Comparison of ENCODE assay signal across 14 cellular contexts in the genomic region with DNA sequence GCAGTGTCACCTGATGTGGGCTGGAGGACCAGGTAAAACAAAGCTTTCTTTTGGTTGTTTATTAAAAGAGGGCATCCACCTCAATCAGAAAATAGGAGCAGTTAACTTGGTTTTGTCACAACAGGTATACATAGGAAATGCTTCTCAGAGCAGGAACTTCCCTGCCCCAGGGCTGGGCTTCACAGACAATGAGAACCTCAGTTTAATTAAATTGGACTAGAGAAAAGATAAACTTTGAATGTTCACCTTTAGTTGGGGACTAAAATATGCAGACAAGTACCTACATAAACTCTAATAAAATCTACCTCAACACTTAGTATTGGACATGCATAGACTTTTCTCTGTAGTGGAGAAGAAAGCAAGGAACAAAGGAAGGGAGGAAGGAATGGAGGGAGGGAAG.
DNase-seq lines count a peak whose midpoint lies in the region; FAIRE-seq and TF ChIP-seq lines count a peak whose summit lies in the region.
"Had no signal": no experiment of that assay in that cellular context is flagged by ENCODE, and none has a peak within 500 bp of the region (broad histone marks: within the 10 kb centered on the region; RNA-seq: fewer than 3 reads in every experiment).

No MANE protein-coding gene starts in this region.

- intact Hi-C loops in mammary epithelial cell (cut with micrococcal nuclease): loop anchor here (10.0 kb wide), 1 partner anchor 214 kb away; no protein-coding TSS in a partner anchor
- intact Hi-C loops in esophagus muscularis mucosa (cut with DNase I): no loop called here

- peak overlapping the region; percentile 24 for H3K27ac Mint-ChIP-seq in nephron progenitor cell
- H3K27ac Mint-ChIP-seq in endodermal cell: no peak overlapping the region
- H3K27ac Mint-ChIP-seq: CD4-positive, CD25-positive, alpha-beta regulatory T cell; GM23338 had no signal

- no peaks in the 10 kb centered on the region for H4K20me1 ChIP-seq in mammary epithelial cell (ENCODE audit: insufficient read depth, low read length)
- H4K20me1 ChIP-seq: BLaER1 treated with 17β-estradiol and CSF1 and Interleukin-3, amounts not matched to agents 10 nM and 100 nM had no signal

- H3K36me3 ChIP-seq in mammary epithelial cell (ENCODE audit: insufficient read depth, low read length): no peaks in the 10 kb centered on the region
- no peaks in the 10 kb centered on the region for H3K36me3 ChIP-seq in esophagus muscularis mucosa
- no peaks in the 10 kb centered on the region for H3K36me3 ChIP-seq in endodermal cell (ENCODE audit: control insufficient read depth, insufficient read depth, low read length)
- H3K36me3 ChIP-seq: BLaER1 treated with 17β-estradiol and CSF1 and Interleukin-3, amounts not matched to agents 10 nM and 100 nM had no signal

- H3K36me3 Mint-ChIP-seq in nephron progenitor cell (ENCODE audit: low read depth): peaks cover 5% of the 10 kb centered on the region
- H3K36me3 Mint-ChIP-seq in endodermal cell (ENCODE audit: low read depth): no peaks in the 10 kb centered on the region
- H3K36me3 Mint-ChIP-seq: CD4-positive, CD25-positive, alpha-beta regulatory T cell had no signal

- H3K27me3 Mint-ChIP-seq in nephron progenitor cell (ENCODE audit: low read depth, poor library complexity) (no peaks in the 10 kb centered on the region), endodermal cell (ENCODE audit: insufficient read depth) (no peaks in the 10 kb centered on the region)
- H3K27me3 Mint-ChIP-seq: CD4-positive, CD25-positive, alpha-beta regulatory T cell had no signal

- no peak for TF ChIP-seq CTCF in mammary epithelial cell (conservative IDR thresholded peaks at IDR 0.05 in 1 of 2, IDR thresholded peaks at IDR 0.05 in 1 of 2; ENCODE audit: extremely low read depth in 1 of 2, insufficient read depth in 1 of 2, low read depth in 1 of 2, low read length in 2 of 2)
- no peak for TF ChIP-seq CTCF in esophagus muscularis mucosa (IDR thresholded peaks at IDR 0.05)
- no peak for TF ChIP-seq CTCF in nephron progenitor cell (IDR thresholded peaks at IDR 0.05)
- TF ChIP-seq CTCF in endodermal cell (conservative IDR thresholded peaks at IDR 0.05): no peak

- BruUV-seq in mammary epithelial cell (replicated peaks; lab: Mats Ljungman, UMichigan): no TSS peak

- H3K9me3 Mint-ChIP-seq in nephron progenitor cell: no peaks in the 10 kb centered on the region
- H3K9me3 Mint-ChIP-seq in endodermal cell: no peaks in the 10 kb centered on the region
- H3K9me3 Mint-ChIP-seq: CD4-positive, CD25-positive, alpha-beta regulatory T cell; GM23338 had no signal

- peak; percentile 9 for FAIRE-seq in GM18507 (lab: Jason Lieb, UNC)

- no peak for TF ChIP-seq EP300 in esophagus muscularis mucosa (IDR thresholded peaks at IDR 0.05)

- no peak for DNase-seq in GM18507 (ENCODE audit: extremely low spot score, insufficient read length, low read depth)
- peak; percentile 58 for DNase-seq in mammary epithelial cell
- DNase-seq in esophagus muscularis mucosa (ENCODE audit: extremely low spot score): peak; percentile 74
- DNase-seq in nephron progenitor cell: no peak
- no peak for DNase-seq in DMS79 (lab: John Stamatoyannopoulos, UW)
- DNase-seq in nucleus accumbens (lab: John Stamatoyannopoulos, UW): no peak
- DNase-seq in endodermal cell: no peak
- DNase-seq: ACHN; CD4-positive, CD25-positive, alpha-beta regulatory T cell; DMS53; H7 had no signal

- H3K9me3 ChIP-seq in mammary epithelial cell (replicated peaks; ENCODE audit: insufficient read depth, low read length): no peaks in the 10 kb centered on the region
- no peaks in the 10 kb centered on the region for H3K9me3 ChIP-seq in esophagus muscularis mucosa
- H3K9me3 ChIP-seq in endodermal cell (ENCODE audit: control insufficient read depth, low read length): no peaks in the 10 kb centered on the region
- H3K9me3 ChIP-seq: BLaER1 treated with 17β-estradiol and CSF1 and Interleukin-3, amounts not matched to agents 10 nM and 100 nM had no signal

- H3K4me3 Mint-ChIP-seq in nephron progenitor cell: no peak overlapping the region
- H3K4me3 Mint-ChIP-seq in endodermal cell: no peak overlapping the region
- H3K4me3 Mint-ChIP-seq: CD4-positive, CD25-positive, alpha-beta regulatory T cell; GM23338 had no signal

- no peak overlapping the region for H3K4me2 ChIP-seq in mammary epithelial cell (ENCODE audit: insufficient read depth, low read depth, low read length)
- H3K4me2 ChIP-seq: BLaER1 treated with 17β-estradiol and CSF1 and Interleukin-3, amounts not matched to agents 10 nM and 100 nM; GM23338 had no signal

- in situ Hi-C loops in mammary epithelial cell (cut with MboI; ENCODE audit: low sequenced_read_pairs in 2 of 2): loop anchor here in 1 of 2 donors (25.0 kb wide), 1 partner anchor 389 kb away; the partner anchor contains the start of gene ENC1

- H3K27ac ChIP-seq in mammary epithelial cell (ENCODE audit: insufficient read depth, low read depth, low read length): peak overlapping the region; percentile 26
- no peak overlapping the region for H3K27ac ChIP-seq in esophagus muscularis mucosa (replicated peaks in 1 of 4)
- H3K27ac ChIP-seq in endodermal cell (ENCODE audit: low read depth, low read length): no peak overlapping the region
- H3K27ac ChIP-seq: BLaER1 treated with 17β-estradiol and CSF1 and Interleukin-3, amounts not matched to agents 10 nM and 100 nM; HL-60 had no signal

- H3K4me3 ChIP-seq in mammary epithelial cell (replicated peaks in 1 of 3; ENCODE audit: insufficient read depth in 1 of 3, low read depth in 2 of 3, low read length in 3 of 3): no peak overlapping the region
- no peak overlapping the region for H3K4me3 ChIP-seq in esophagus muscularis mucosa
- no peak overlapping the region for H3K4me3 ChIP-seq in endodermal cell (ENCODE audit: low read length)
- H3K4me3 ChIP-seq: BLaER1 treated with 17β-estradiol and CSF1 and Interleukin-3, amounts not matched to agents 10 nM and 100 nM; GM23338 had no signal

- H3K27me3 ChIP-seq in mammary epithelial cell (ENCODE audit: insufficient read depth, low read length): no peaks in the 10 kb centered on the region
- H3K27me3 ChIP-seq in esophagus muscularis mucosa: no peaks in the 10 kb centered on the region
- H3K27me3 ChIP-seq in endodermal cell (ENCODE audit: control insufficient read depth, insufficient read depth, low read length, poor library complexity, severe bottlenecking): no peaks in the 10 kb centered on the region
- H3K27me3 ChIP-seq: BLaER1 treated with 17β-estradiol and CSF1 and Interleukin-3, amounts not matched to agents 10 nM and 100 nM had no signal

- CTCF ChIA-PET in mammary epithelial cell (lab: Charles Lee; ENCODE audit: low non-redundant PET): no interaction called here

- H2AFZ ChIP-seq in mammary epithelial cell (ENCODE audit: low read depth, low read length): peak overlapping the region; percentile 81
- H2AFZ ChIP-seq: GM23338 had no signal

- H3K4me1 Mint-ChIP-seq in nephron progenitor cell (peaks cover 45% of the 10 kb centered on the region), endodermal cell (peaks cover 9% of the 10 kb centered on the region)
- H3K4me1 Mint-ChIP-seq: CD4-positive, CD25-positive, alpha-beta regulatory T cell had no signal

- dilution Hi-C loops in mammary epithelial cell (cut with HindIII; ENCODE audit: low sequenced_read_pairs): no loop called here

- H3K9ac ChIP-seq in mammary epithelial cell (ENCODE audit: insufficient read depth, low read length) (no peak overlapping the region), endodermal cell (ENCODE audit: extremely low read depth, low read length, poor library complexity, severe bottlenecking) (no peak overlapping the region)
- H3K9ac ChIP-seq: BLaER1 treated with 17β-estradiol and CSF1 and Interleukin-3, amounts not matched to agents 10 nM and 100 nM had no signal

- no peaks in the 10 kb centered on the region for H3K79me2 ChIP-seq in mammary epithelial cell (ENCODE audit: insufficient read depth, low read length)

- H3K4me1 ChIP-seq in mammary epithelial cell (ENCODE audit: insufficient read depth, low read length): peaks cover 37% of the 10 kb centered on the region
- H3K4me1 ChIP-seq in esophagus muscularis mucosa: peaks cover 0 to 18% (median 10%) of the 10 kb centered on the region in 4 donors
- no peaks in the 10 kb centered on the region for H3K4me1 ChIP-seq in endodermal cell (ENCODE audit: control insufficient read depth, insufficient read depth, low read length)

- TF ChIP-seq POLR2A in esophagus muscularis mucosa (IDR thresholded peaks at IDR 0.05; ENCODE audit: low read depth): no peak

Comparison
In these comparisons a context has a peak if more than half of its experiments do, and no peak if none do; other contexts are left out.
1. DNase-seq: peak in mammary epithelial cell (single experiment) and esophagus muscularis mucosa (single experiment); none in GM18507 (single experiment), nephron progenitor cell (single experiment), DMS79 (single experiment), nucleus accumbens (0 of 56) and endodermal cell (single experiment).